ENCODE assay signal across 14 cellular contexts in genomic region chr9:93580654-93581380, GRCh38. TPM values are rescaled to one million over a fixed set of nuclear protein-coding genes. Genes with fewer than 3 reads are reported as not detected.
DNase-seq lines count a peak whose midpoint lies in the region; ATAC-seq and TF ChIP-seq lines count a peak whose summit lies in the region.
"Had no signal": no experiment of that assay in that cellular context is flagged by ENCODE, and none has a peak within 500 bp of the region (broad histone marks: within the 10 kb centered on the region; RNA-seq: fewer than 3 reads in every experiment).

No MANE protein-coding gene starts in this region.

- intact Hi-C loops in sigmoid colon (cut with DNase I): no loop called here

- no peak overlapping the region for H3K4me3 Mint-ChIP-seq in activated T-helper 17 cell treated with anti-CD3 and anti-CD28 coated beads, Interleukin-2, amount 50 U/mL, for 72 hours

- no peaks in the 10 kb centered on the region for H3K27me3 ChIP-seq in sigmoid colon
- H3K27me3 ChIP-seq: testis had no signal

- DNase-seq in G401 (ENCODE audit: low spot score): peak; percentile 27
- peak; percentile 21 for DNase-seq in left kidney (ENCODE audit: low read depth, low spot score)
- DNase-seq in sigmoid colon: no peak
- DNase-seq in SW480 (ENCODE audit: low spot score): no peak
- no peak for DNase-seq in NCI-H2227 (lab: John Stamatoyannopoulos, UW; ENCODE audit: unreplicated experiment)
- no peak for DNase-seq in NCI-H446 (lab: John Stamatoyannopoulos, UW)
- DNase-seq in midbrain (lab: John Stamatoyannopoulos, UW): no peak
- DNase-seq: Calu3; effector CD8-positive, alpha-beta T cell; NCI-H2227 treated with DMSO at 0.1 percent for 48 hours; testis had no signal

- no peak for TF ChIP-seq EP300 in sigmoid colon (IDR thresholded peaks at IDR 0.05)

- peak overlapping the region; percentile 60 for H3K27ac Mint-ChIP-seq in activated T-helper 17 cell treated with anti-CD3 and anti-CD28 coated beads, Interleukin-2, amount 50 U/mL, for 72 hours

- no peaks in the 10 kb centered on the region for H3K9me3 ChIP-seq in sigmoid colon
- H3K9me3 ChIP-seq: prostate gland, testis had no signal

- no peak for ATAC-seq in activated T-helper 17 cell treated with anti-CD3 and anti-CD28 coated beads, Interleukin-2, amount 50 U/mL, for 72 hours (replicated peaks)

- H3K27me3 Mint-ChIP-seq in activated T-helper 17 cell treated with anti-CD3 and anti-CD28 coated beads, Interleukin-2, amount 50 U/mL, for 72 hours: no peaks in the 10 kb centered on the region

- TF ChIP-seq POLR2A in sigmoid colon (IDR thresholded peaks at IDR 0.05): no peak

- in situ Hi-C loops in G401 (cut with HindIII; ENCODE audit: low sequenced_read_pairs): no loop called here

- no peak overlapping the region for H3K4me3 ChIP-seq in sigmoid colon
- H3K4me3 ChIP-seq: prostate gland, testis had no signal

- H3K4me1 ChIP-seq in sigmoid colon: peaks cover 0 to 55% (median 49%) of the 10 kb centered on the region in 4 donors

- 65 to 78% methylated on average over 10 of the region's 10 CpGs for WGBS in sigmoid colon, 2 donors

- peaks cover 4% of the 10 kb centered on the region for H3K9me3 Mint-ChIP-seq in activated T-helper 17 cell treated with anti-CD3 and anti-CD28 coated beads, Interleukin-2, amount 50 U/mL, for 72 hours

- TF ChIP-seq CTCF in sigmoid colon (IDR thresholded peaks at IDR 0.05): no peak

- H3K36me3 ChIP-seq in sigmoid colon: no peaks in the 10 kb centered on the region
- H3K36me3 ChIP-seq: prostate gland had no signal

- no peaks in the 10 kb centered on the region for H3K4me1 Mint-ChIP-seq in activated T-helper 17 cell treated with anti-CD3 and anti-CD28 coated beads, Interleukin-2, amount 50 U/mL, for 72 hours

- peak overlapping the region; percentile 61 to 95 (median 78) for H3K27ac ChIP-seq in sigmoid colon
- H3K27ac ChIP-seq: HL-60, testis had no signal

- no peaks in the 10 kb centered on the region for H3K36me3 Mint-ChIP-seq in activated T-helper 17 cell treated with anti-CD3 and anti-CD28 coated beads, Interleukin-2, amount 50 U/mL, for 72 hours (ENCODE audit: low read depth)

RNA-seq across cellular contexts. Expression of gene PHF2, which starts 4.4 kb away (rescaled TPM):
- 6.3 and 8.1 TPM in 2 replicates for total RNA-seq in G401 (2014; rRNA removed; shearing (Covaris generic))
- 10 to 100 TPM; 11.9 to 15.1 TPM for total RNA-seq in activated T-helper 17 cell treated with anti-CD3 and anti-CD28 coated beads, Interleukin-2, amount 50 U/mL, for 72 hours
- 10 to 100 TPM; 21.4 to 31.9 (median 28.5) TPM for total RNA-seq in sigmoid colon
- polyA plus RNA-seq in sigmoid colon: 10 to 100 TPM; 10.9 to 16.7 (median 12.6) TPM

Comparison
In these comparisons a context has a peak if more than half of its experiments do, and no peak if none do; other contexts are left out.
1. DNase-seq: peak in G401 (single experiment) and left kidney (single experiment); none in sigmoid colon (single experiment), SW480 (single experiment), NCI-H2227 (single experiment), NCI-H446 (0 of 2) and midbrain (single experiment).